8 cellular contexts compared by ENCODE assay signal in the genomic region with DNA sequence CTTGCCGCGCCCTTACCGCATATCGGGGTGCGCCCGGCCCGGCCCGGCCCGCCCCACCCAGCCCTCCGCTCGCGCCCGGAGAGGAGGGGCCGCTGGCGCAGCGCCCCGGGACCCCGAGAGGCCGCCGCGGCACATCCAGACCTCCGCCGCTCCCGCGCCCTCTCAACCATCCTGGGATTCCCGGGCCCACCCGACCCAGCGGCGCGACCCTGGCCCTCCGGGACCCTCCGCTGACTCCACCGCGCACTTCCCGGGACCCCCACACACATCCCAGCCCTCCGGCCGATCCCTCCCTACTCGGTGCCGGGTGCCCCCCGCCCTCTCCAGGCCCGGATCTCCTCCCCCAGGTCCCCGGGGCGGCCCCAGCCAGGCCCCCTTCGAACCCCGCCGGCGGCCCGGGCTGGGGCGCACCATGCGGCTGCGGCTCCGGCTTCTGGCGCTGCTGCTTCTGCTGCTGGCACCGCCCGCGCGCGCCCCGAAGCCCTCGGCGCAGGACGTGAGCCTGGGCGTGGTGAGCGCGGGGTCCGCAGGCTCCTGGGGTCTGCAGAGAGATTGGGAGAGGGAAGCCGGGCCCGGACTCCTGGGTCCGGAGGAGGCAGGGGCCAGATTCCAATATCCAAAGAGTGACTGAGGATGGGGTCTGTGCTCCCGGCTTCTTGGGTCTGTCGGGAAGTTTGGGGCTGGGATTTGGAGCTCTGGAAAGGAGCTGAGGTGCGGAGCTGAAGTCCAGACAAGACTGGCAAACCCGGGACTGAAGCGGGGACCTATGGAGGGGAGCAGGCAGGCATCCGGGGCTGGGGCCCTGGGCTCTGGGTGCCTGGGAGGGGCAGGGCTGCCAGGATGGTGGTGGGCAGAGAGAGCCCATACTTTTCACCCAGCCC. TPM values are rescaled to one million over a fixed set of nuclear protein-coding genes. Genes with fewer than 3 reads are reported as not detected.
A peak's percentile ranks its signal among the peaks of the same experiment; 100 is the strongest.
DNase-seq lines count a peak whose midpoint lies in the region; ATAC-seq and TF ChIP-seq lines count a peak whose summit lies in the region.

A gene with protein sequence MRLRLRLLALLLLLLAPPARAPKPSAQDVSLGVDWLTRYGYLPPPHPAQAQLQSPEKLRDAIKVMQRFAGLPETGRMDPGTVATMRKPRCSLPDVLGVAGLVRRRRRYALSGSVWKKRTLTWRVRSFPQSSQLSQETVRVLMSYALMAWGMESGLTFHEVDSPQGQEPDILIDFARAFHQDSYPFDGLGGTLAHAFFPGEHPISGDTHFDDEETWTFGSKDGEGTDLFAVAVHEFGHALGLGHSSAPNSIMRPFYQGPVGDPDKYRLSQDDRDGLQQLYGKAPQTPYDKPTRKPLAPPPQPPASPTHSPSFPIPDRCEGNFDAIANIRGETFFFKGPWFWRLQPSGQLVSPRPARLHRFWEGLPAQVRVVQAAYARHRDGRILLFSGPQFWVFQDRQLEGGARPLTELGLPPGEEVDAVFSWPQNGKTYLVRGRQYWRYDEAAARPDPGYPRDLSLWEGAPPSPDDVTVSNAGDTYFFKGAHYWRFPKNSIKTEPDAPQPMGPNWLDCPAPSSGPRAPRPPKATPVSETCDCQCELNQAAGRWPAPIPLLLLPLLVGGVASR (plus strand): TSS at position 56 of the 881 bp plus-strand sequence. CDS start 357 bp downstream, at position 413.

- peaks cover 0 to 88% (median 57%) of the 10 kb centered on the region in 7 donors for H3K27me3 ChIP-seq in spleen (replicated peaks in 1 of 7)

- no peak for ATAC-seq in GM21576 (IDR thresholded peaks at IDR 0.05; ENCODE audit: unreplicated experiment)
- ATAC-seq in HG02759 (IDR thresholded peaks at IDR 0.05; ENCODE audit: unreplicated experiment), result no peak

- H3K27ac Mint-ChIP-seq in activated T-helper 1 cell treated with anti-CD3 and anti-CD28 coated beads, Interleukin-12 subunit alpha, Interleukin-12 subunit beta, Interleukin-2, Interleukin-4 antibody, amounts not matched to agents 30 ng/mL and 10 ng/mL and 1 ng/mL, durations not matched to agents 14 hours and 24 hours and 36 hours, result peak within 1 kb of the TSS; percentile 82

- H3K4me1 ChIP-seq in spleen, result peaks cover 17 to 81% (median 28%) of the 10 kb centered on the region in 6 donors

- 1 to 3% (median 2%) methylated on average over 21 to 75 of the region's 75 CpGs for WGBS in spleen, 5 donors

- H3K4me3 Mint-ChIP-seq in activated T-helper 1 cell treated with anti-CD3 and anti-CD28 coated beads, Interleukin-12 subunit alpha, Interleukin-12 subunit beta, Interleukin-2, Interleukin-4 antibody, amounts not matched to agents 30 ng/mL and 10 ng/mL and 1 ng/mL, durations not matched to agents 14 hours and 24 hours and 36 hours, result peak within 1 kb of the TSS; percentile 83

- peaks cover 15% of the 10 kb centered on the region for H3K27me3 Mint-ChIP-seq in activated T-helper 1 cell treated with anti-CD3 and anti-CD28 coated beads, Interleukin-12 subunit alpha, Interleukin-12 subunit beta, Interleukin-2, Interleukin-4 antibody, amounts not matched to agents 30 ng/mL and 10 ng/mL and 1 ng/mL, durations not matched to agents 14 hours and 24 hours and 36 hours (ENCODE audit: insufficient read depth)

- H3K36me3 Mint-ChIP-seq in activated T-helper 1 cell treated with anti-CD3 and anti-CD28 coated beads, Interleukin-12 subunit alpha, Interleukin-12 subunit beta, Interleukin-2, Interleukin-4 antibody, amounts not matched to agents 30 ng/mL and 10 ng/mL and 1 ng/mL, durations not matched to agents 14 hours and 24 hours and 36 hours (ENCODE audit: low read depth), result peaks cover 7% of the 10 kb centered on the region

- TF ChIP-seq CTCF in HFF-Myc (IDR thresholded peaks at IDR 0.05; ENCODE audit: low read depth, low read length, missing control alignments) (no peak), spleen (IDR thresholded peaks at IDR 0.05 in 8 of 11, conservative IDR thresholded peaks at IDR 0.05 in 3 of 11) (no peak)

- H3K4me3 ChIP-seq in HFF-Myc (replicated peaks; ENCODE audit: low read depth, low read length), result peak within 1 kb of the TSS; percentile 43
- H3K4me3 ChIP-seq in iPS-11a (ENCODE audit: low read depth, low read length), result peak within 1 kb of the TSS; percentile 67
- H3K4me3 ChIP-seq in spleen, result peak within 1 kb of the TSS; percentile 38 to 84 (median 60)

- intact Hi-C loops in activated T-helper 1 cell treated with anti-CD3 and anti-CD28 coated beads, Interleukin-12 subunit alpha, Interleukin-12 subunit beta, Interleukin-2, Interleukin-4 antibody, amounts not matched to agents 30 ng/mL and 10 ng/mL and 1 ng/mL, durations not matched to agents 14 hours and 24 hours and 36 hours (cut with micrococcal nuclease), result loop anchor here (1.0 kb wide), 1 partner anchor 9 kb away; no protein-coding TSS in a partner anchor
- intact Hi-C loops in spleen (cut with DNase I; ENCODE audit: low total_unique reads), result no loop called here

- no peak for TF ChIP-seq POLR2A in spleen (IDR thresholded peaks at IDR 0.05)

- peaks cover 35% of the 10 kb centered on the region for H3K4me1 Mint-ChIP-seq in activated T-helper 1 cell treated with anti-CD3 and anti-CD28 coated beads, Interleukin-12 subunit alpha, Interleukin-12 subunit beta, Interleukin-2, Interleukin-4 antibody, amounts not matched to agents 30 ng/mL and 10 ng/mL and 1 ng/mL, durations not matched to agents 14 hours and 24 hours and 36 hours (ENCODE audit: low read depth)

- peak within 1 kb of the TSS in 7 of 8 donors; percentile 69 to 95 (median 81) for H3K27ac ChIP-seq in spleen

- H3K36me3 ChIP-seq in spleen, result peaks cover 0 to 11% (median 0%) of the 10 kb centered on the region in 6 donors

- H3K9me3 Mint-ChIP-seq in activated T-helper 1 cell treated with anti-CD3 and anti-CD28 coated beads, Interleukin-12 subunit alpha, Interleukin-12 subunit beta, Interleukin-2, Interleukin-4 antibody, amounts not matched to agents 30 ng/mL and 10 ng/mL and 1 ng/mL, durations not matched to agents 14 hours and 24 hours and 36 hours, result no peaks in the 10 kb centered on the region

- no peak for DNase-seq in HFF-Myc (ENCODE audit: extremely low read depth, low read depth)
- DNase-seq in activated T-helper 1 cell treated with anti-CD3 and anti-CD28 coated beads, Interleukin-12 subunit alpha, Interleukin-12 subunit beta, Interleukin-2, Interleukin-4 antibody, amounts not matched to agents 30 ng/mL and 10 ng/mL and 1 ng/mL, durations not matched to agents 14 hours and 24 hours and 36 hours (ENCODE audit: low spot score), result no peak
- peak; percentile 86 for DNase-seq in spleen
- DNase-seq in dedifferentiated amniotic fluid mesenchymal stem cell (ENCODE audit: extremely low spot score), result no peak
- no peak for DNase-seq in stimulated activated CD8-positive, alpha-beta memory T cell treated with anti-CD3 and anti-CD28 coated beads, Interleukin-4, amount 100 ng/mL, for 48 hours

- no peaks in the 10 kb centered on the region for H3K9me3 ChIP-seq in spleen

RNA-seq across cellular contexts. Expression of the gene that starts here (rescaled TPM):
- 11.9 and 12.8 TPM in 2 replicates for total RNA-seq in activated T-helper 1 cell treated with anti-CD3 and anti-CD28 coated beads, Interleukin-12 subunit alpha, Interleukin-12 subunit beta, Interleukin-2, Interleukin-4 antibody, amounts not matched to agents 30 ng/mL and 10 ng/mL and 1 ng/mL, durations not matched to agents 14 hours and 24 hours and 36 hours
- total RNA-seq in spleen, result 100 to 1,000 TPM in 4 of 7 donors, 10 to 100 TPM in 3; 24.3 to 282 (median 113) TPM
- polyA plus RNA-seq in spleen, result 10 to 100 TPM in 2 of 3 donors, 1 to 10 TPM in 1; 2.7 to 45.0 (median 41.9) TPM
